33 cellular contexts compared by ENCODE assay signal in the genomic region with DNA sequence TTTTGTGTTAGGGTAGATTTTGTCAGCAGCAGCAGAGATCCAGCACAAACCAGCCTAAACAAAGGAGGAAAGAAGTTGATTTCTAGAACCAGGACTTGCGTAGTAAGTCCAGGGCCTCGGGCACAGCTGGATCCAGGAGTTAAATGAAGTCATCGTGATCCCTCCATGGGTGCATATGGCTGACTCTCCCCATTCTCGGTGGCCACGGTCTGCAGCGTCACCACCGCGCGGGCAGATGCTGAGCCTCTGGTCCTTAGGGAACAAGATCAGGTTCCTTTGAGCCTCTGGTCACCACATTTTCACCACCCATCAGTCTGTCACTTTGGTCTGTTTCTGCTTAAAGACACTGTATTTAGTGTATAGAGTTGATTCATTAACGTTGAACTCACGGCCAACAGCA. TPM values are rescaled to one million over a fixed set of nuclear protein-coding genes. Genes with fewer than 3 reads are reported as not detected.
"Had no signal": no experiment of that assay in that cellular context is flagged by ENCODE, and none has a peak within 500 bp of the region (broad histone marks: within the 10 kb centered on the region; RNA-seq: fewer than 3 reads in every experiment).

No MANE protein-coding gene starts in this region.

- H3K4me1 ChIP-seq: ascending aorta, breast epithelium, colonic mucosa, esophagus squamous epithelium had no signal

- ATAC-seq: activated naive CD4-positive, alpha-beta T cell treated with anti-CD3 and anti-CD28 coated beads, Interleukin-2, amount 50 U/mL, for 72 hours; activated T-cell treated with anti-CD3 and anti-CD28 coated beads, Interleukin-2, amount 50 U/mL, for 72 hours; gastroesophageal sphincter had no signal

- H3K27me3 Mint-ChIP-seq: brain had no signal

- H3K36me3 Mint-ChIP-seq: activated naive CD4-positive, alpha-beta T cell treated with anti-CD3 and anti-CD28 coated beads, Interleukin-2, amount 10 ng/mL, durations not matched to agents 7 days and 5 days; activated naive CD4-positive, alpha-beta T cell treated with anti-CD3 and anti-CD28 coated beads, Interleukin-2, amount 50 U/mL, for 72 hours; activated naive CD8-positive, alpha-beta T cell treated with anti-CD3 and anti-CD28 coated beads, Interleukin-2, amount 10 ng/mL, durations not matched to agents 7 days and 5 days; brain had no signal

- H3K9me3 ChIP-seq: ascending aorta, breast epithelium, colonic mucosa, esophagus squamous epithelium, gastroesophageal sphincter had no signal

- H3K27me3 ChIP-seq: ascending aorta, cardiac muscle cell, colonic mucosa had no signal

- H3K4me3 Mint-ChIP-seq: activated CD4-positive, alpha-beta memory T cell treated with anti-CD3 and anti-CD28 coated beads, Interleukin-2, amount 10 ng/mL, durations not matched to agents 7 days and 5 days; activated CD4-positive, alpha-beta T cell treated with anti-CD3 and anti-CD28 coated beads, Interleukin-2, amount 10 ng/mL, durations not matched to agents 7 days and 5 days; activated naive CD4-positive, alpha-beta T cell treated with anti-CD3 and anti-CD28 coated beads, Interleukin-2, amount 10 ng/mL, durations not matched to agents 7 days and 5 days; activated naive CD8-positive, alpha-beta T cell treated with anti-CD3 and anti-CD28 coated beads, Interleukin-2, amount 10 ng/mL, durations not matched to agents 7 days and 5 days; activated T-cell treated with anti-CD3 and anti-CD28 coated beads, Interleukin-2, amount 50 U/mL, for 24 hours; activated T-cell treated with anti-CD3 and anti-CD28 coated beads, Interleukin-2, amount 50 U/mL, for 72 hours had no signal

- H3K36me3 ChIP-seq: ascending aorta, breast epithelium, cardiac muscle cell, colonic mucosa, esophagus squamous epithelium, gastroesophageal sphincter had no signal

- H3K27ac ChIP-seq: ascending aorta, breast epithelium, cardiac muscle cell, colonic mucosa, epithelial cell of prostate, esophagus squamous epithelium, gastroesophageal sphincter had no signal

- H3K27ac Mint-ChIP-seq: activated CD4-positive, alpha-beta memory T cell treated with anti-CD3 and anti-CD28 coated beads, Interleukin-2, amount 10 ng/mL, durations not matched to agents 7 days and 5 days; activated CD4-positive, alpha-beta T cell treated with anti-CD3 and anti-CD28 coated beads, Interleukin-2, amount 10 ng/mL, durations not matched to agents 7 days and 5 days; activated naive CD4-positive, alpha-beta T cell treated with anti-CD3 and anti-CD28 coated beads, Interleukin-2, amount 10 ng/mL, durations not matched to agents 7 days and 5 days; activated naive CD8-positive, alpha-beta T cell treated with anti-CD3 and anti-CD28 coated beads, Interleukin-2, amount 10 ng/mL, durations not matched to agents 7 days and 5 days; activated T-cell treated with anti-CD3 and anti-CD28 coated beads, Interleukin-2, amount 50 U/mL, for 24 hours; activated T-cell treated with anti-CD3 and anti-CD28 coated beads, Interleukin-2, amount 50 U/mL, for 72 hours had no signal

- FAIRE-seq: endometrium, endothelial cell of umbilical vein had no signal

- H3K4me3 ChIP-seq: ascending aorta, breast epithelium, cardiac muscle cell, colonic mucosa, esophagus squamous epithelium, gastroesophageal sphincter had no signal

- DNase-seq: activated CD4-positive, alpha-beta memory T cell treated with anti-CD3 and anti-CD28 coated beads, Interleukin-2, amount 10 ng/mL, durations not matched to agents 7 days and 5 days; activated CD4-positive, alpha-beta T cell treated with anti-CD3 and anti-CD28 coated beads for 4 hours; activated CD4-positive, alpha-beta T cell treated with anti-CD3 and anti-CD28 coated beads, Interleukin-2, amount 10 ng/mL, durations not matched to agents 7 days and 5 days; activated CD4-positive, alpha-beta T cell treated with anti-CD3 and anti-CD28 coated beads, Interleukin-2, amount 50 U/mL, for 4 hours; activated CD4-positive, CD25-positive, alpha-beta regulatory T cell; activated CD4-positive, CD25-positive, alpha-beta regulatory T cell treated with anti-CD3 and anti-CD28 coated beads, Interleukin-2, amount 50 U/mL, for 72 hours; activated CD8-positive, alpha-beta memory T cell treated with anti-CD3 and anti-CD28 coated beads, Interleukin-2, amount 50 U/mL, for 48 hours; activated gamma-delta T cell; activated naive CD4-positive, alpha-beta T cell; activated naive CD4-positive, alpha-beta T cell treated with anti-CD3 and anti-CD28 coated beads, Interleukin-2, amount 10 ng/mL, durations not matched to agents 7 days and 5 days; activated naive CD8-positive, alpha-beta T cell treated with anti-CD3 and anti-CD28 coated beads, Interleukin-2, amount 10 ng/mL, durations not matched to agents 7 days and 5 days; activated T-cell treated with anti-CD3 and anti-CD28 coated beads for 4 hours; activated T-cell treated with anti-CD3 and anti-CD28 coated beads, Interleukin-2, amount 50 U/mL, for 24 hours; activated T-cell treated with anti-CD3 and anti-CD28 coated beads, Interleukin-2, amount 50 U/mL, for 72 hours; central memory CD4-positive, alpha-beta T cell; cerebellar nuclear complex; colonic mucosa; effector CD8-positive, alpha-beta T cell; esophagus squamous epithelium; foreskin melanocyte; T-helper 2 cell had no signal

- H3K9me3 Mint-ChIP-seq: activated naive CD8-positive, alpha-beta T cell treated with anti-CD3 and anti-CD28 coated beads, Interleukin-2, amount 10 ng/mL, durations not matched to agents 7 days and 5 days; activated T-cell treated with anti-CD3 and anti-CD28 coated beads, Interleukin-2, amount 50 U/mL, for 24 hours; activated T-cell treated with anti-CD3 and anti-CD28 coated beads, Interleukin-2, amount 50 U/mL, for 72 hours had no signal

- H3K4me1 Mint-ChIP-seq: activated CD4-positive, alpha-beta memory T cell treated with anti-CD3 and anti-CD28 coated beads, Interleukin-2, amount 10 ng/mL, durations not matched to agents 7 days and 5 days; activated naive CD4-positive, alpha-beta T cell treated with anti-CD3 and anti-CD28 coated beads, Interleukin-2, amount 10 ng/mL, durations not matched to agents 7 days and 5 days had no signal

RNA-seq across cellular contexts. Expression of gene GALNT9, which starts 14.8 kb away (rescaled TPM):
- total RNA-seq: activated CD4-positive, alpha-beta memory T cell treated with anti-CD3 and anti-CD28 coated beads, Interleukin-2, amount 10 ng/mL, durations not matched to agents 7 days and 5 days; activated CD4-positive, alpha-beta T cell treated with anti-CD3 and anti-CD28 coated beads, Interleukin-2, amount 10 ng/mL, durations not matched to agents 7 days and 5 days; activated naive CD8-positive, alpha-beta T cell treated with anti-CD3 and anti-CD28 coated beads, Interleukin-2, amount 10 ng/mL, durations not matched to agents 7 days and 5 days; ascending aorta; esophagus squamous epithelium; fibroblast of villous mesenchyme; T-helper 1 cell treated with Interleukin-12 subunit alpha and Interleukin-12 subunit beta and Interleukin-4 antibody, amounts not matched to agents 30 ng/mL and 1 ng/mL, for 36 hours had no signal
- polyA plus RNA-seq: esophagus had no signal
